Comparison of ENCODE assay signal across 34 cellular contexts in the genomic region with DNA sequence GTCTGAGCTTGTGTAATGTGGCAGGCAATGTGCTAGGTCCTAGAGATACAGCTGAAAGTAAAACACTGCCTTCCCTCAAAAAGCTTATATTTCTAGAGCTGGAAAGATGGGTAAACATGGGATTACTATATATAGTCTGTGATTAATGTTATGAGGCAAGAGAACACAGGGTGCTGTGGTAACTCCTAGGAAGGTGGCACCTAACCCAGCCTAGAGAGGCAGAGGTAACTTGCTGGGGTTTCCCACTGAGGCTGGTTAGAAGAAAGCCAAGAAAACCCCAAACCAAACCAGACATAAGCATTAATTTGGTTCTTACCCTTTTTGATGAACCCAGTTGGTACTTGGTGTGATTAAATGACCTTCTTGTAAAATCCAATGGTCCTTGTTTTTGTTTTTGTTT.
"Had no signal": no experiment of that assay in that cellular context is flagged by ENCODE, and none has a peak within 500 bp of the region (broad histone marks: within the 10 kb centered on the region; RNA-seq: fewer than 3 reads in every experiment).

No MANE protein-coding gene starts in this region.

- DNase-seq: Karpas-422, Kasumi-1, MG63, MM.1S, MV-4-11, NCI-H1048, NCI-H1092, NCI-H1092 treated with DMSO at 0.1 percent for 48 hours, NCI-H1105, NCI-H1105 treated with DMSO at 0.1 percent for 48 hours, NCI-H1417, NCI-H1417 treated with DMSO at 0.1 percent for 48 hours, NCI-H1436, NCI-H1436 treated with DMSO at 0.1 percent for 48 hours, NCI-H146, NCI-H1694, NCI-H1694 treated with DMSO at 0.1 percent for 48 hours, NCI-H187, NCI-H187 treated with DMSO at 0.1 percent for 48 hours, NCI-H1930, NCI-H2029, NCI-H2029 treated with DMSO at 0.1 percent for 48 hours, NCI-H2081, NCI-H2081 treated with DMSO at 0.1 percent for 48 hours, NCI-H2107, NCI-H2171, NCI-H2171 treated with DMSO at 0.1 percent for 48 hours, NCI-H2227 treated with DMSO at 0.1 percent for 48 hours, NCI-H226, NCI-H345, NCI-H446, NCI-H446 treated with DMSO at 0.1 percent for 48 hours, NCI-H510A treated with DMSO at 0.1 percent for 48 hours, NCI-H524 had no signal
